In the genomic region with DNA sequence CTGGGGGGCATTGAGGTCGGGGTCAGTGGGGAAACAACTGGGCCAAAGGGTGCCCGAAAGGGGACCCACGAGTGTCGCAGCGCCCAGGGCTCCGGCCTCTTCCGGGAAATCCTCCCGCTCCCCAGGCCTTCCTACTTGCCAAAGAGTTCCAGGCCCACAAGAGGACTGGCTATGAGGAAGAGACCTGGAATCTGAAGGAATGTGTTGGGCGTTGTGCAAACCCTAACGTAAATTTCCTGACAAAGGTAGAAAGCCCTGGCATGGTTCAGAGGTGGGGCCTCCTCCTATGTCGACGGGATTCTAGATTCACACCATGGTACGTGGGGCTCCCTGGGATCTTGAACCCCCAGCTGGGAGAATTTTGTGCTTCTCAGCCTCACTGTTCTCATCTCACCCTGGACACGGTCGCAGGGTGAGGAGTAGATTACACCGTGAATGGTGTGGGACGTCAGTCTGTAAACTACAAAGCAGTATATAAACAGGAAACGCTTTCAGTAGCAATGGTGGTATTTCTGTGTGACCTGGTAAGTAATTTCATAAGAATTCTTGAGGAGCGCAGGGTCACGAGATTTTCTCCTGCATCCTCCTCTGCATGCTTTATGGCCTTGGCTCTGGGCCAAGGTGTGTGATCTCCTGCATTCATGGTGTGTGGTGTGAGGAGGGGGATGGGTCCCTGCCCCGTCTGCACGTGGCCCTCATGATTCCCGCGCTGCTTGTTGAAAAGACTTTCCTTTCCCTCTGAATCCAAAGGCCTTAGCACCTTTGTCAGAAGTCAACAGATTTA, we compare ENCODE assay signal across 1 cellular context.
TF ChIP-seq lines count a peak whose summit lies in the region.

No MANE protein-coding gene starts in this region.

TF ChIP-seq in WTC11, 78 proteins besides CTCF, POLR2A, EP300 and RAD21 (continued from another document):
- TF ChIP-seq, protein P1, sequence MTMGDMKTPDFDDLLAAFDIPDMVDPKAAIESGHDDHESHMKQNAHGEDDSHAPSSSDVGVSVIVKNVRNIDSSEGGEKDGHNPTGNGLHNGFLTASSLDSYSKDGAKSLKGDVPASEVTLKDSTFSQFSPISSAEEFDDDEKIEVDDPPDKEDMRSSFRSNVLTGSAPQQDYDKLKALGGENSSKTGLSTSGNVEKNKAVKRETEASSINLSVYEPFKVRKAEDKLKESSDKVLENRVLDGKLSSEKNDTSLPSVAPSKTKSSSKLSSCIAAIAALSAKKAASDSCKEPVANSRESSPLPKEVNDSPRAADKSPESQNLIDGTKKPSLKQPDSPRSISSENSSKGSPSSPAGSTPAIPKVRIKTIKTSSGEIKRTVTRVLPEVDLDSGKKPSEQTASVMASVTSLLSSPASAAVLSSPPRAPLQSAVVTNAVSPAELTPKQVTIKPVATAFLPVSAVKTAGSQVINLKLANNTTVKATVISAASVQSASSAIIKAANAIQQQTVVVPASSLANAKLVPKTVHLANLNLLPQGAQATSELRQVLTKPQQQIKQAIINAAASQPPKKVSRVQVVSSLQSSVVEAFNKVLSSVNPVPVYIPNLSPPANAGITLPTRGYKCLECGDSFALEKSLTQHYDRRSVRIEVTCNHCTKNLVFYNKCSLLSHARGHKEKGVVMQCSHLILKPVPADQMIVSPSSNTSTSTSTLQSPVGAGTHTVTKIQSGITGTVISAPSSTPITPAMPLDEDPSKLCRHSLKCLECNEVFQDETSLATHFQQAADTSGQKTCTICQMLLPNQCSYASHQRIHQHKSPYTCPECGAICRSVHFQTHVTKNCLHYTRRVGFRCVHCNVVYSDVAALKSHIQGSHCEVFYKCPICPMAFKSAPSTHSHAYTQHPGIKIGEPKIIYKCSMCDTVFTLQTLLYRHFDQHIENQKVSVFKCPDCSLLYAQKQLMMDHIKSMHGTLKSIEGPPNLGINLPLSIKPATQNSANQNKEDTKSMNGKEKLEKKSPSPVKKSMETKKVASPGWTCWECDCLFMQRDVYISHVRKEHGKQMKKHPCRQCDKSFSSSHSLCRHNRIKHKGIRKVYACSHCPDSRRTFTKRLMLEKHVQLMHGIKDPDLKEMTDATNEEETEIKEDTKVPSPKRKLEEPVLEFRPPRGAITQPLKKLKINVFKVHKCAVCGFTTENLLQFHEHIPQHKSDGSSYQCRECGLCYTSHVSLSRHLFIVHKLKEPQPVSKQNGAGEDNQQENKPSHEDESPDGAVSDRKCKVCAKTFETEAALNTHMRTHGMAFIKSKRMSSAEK (CRISPR knock-in tag; IDR thresholded peaks at IDR 0.05; ENCODE audit: borderline replicate concordance) = no peak
- TF ChIP-seq, protein P2, sequence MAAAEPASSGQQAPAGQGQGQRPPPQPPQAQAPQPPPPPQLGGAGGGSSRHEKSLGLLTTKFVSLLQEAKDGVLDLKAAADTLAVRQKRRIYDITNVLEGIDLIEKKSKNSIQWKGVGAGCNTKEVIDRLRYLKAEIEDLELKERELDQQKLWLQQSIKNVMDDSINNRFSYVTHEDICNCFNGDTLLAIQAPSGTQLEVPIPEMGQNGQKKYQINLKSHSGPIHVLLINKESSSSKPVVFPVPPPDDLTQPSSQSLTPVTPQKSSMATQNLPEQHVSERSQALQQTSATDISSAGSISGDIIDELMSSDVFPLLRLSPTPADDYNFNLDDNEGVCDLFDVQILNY (CRISPR knock-in tag; IDR thresholded peaks at IDR 0.05) = no peak
